17 cellular contexts compared by ENCODE assay signal in genomic region chr12:62217466-62218194, GRCh38. TPM values are rescaled to one million over a fixed set of nuclear protein-coding genes. Genes with fewer than 3 reads are reported as not detected.
DNase-seq lines count a peak whose midpoint lies in the region; ATAC-seq and TF ChIP-seq lines count a peak whose summit lies in the region.
"Had no signal": no experiment of that assay in that cellular context is flagged by ENCODE, and none has a peak within 500 bp of the region (broad histone marks: within the 10 kb centered on the region; RNA-seq: fewer than 3 reads in every experiment).

No MANE protein-coding gene starts in this region.

- peaks cover 0 to 2% (median 0%) of the 10 kb centered on the region in 3 donors for H3K27me3 Mint-ChIP-seq in CD14-positive monocyte (ENCODE audit: low read depth in 3 of 3)
- H3K27me3 Mint-ChIP-seq in dendritic cell treated with granulocyte-macrophage colony-stimulating factor and Interleukin-4, amounts not matched to agents 40 ng/mL and 50 ng/mL, for 4 days = no peaks in the 10 kb centered on the region
- H3K27me3 Mint-ChIP-seq: CD4-positive, alpha-beta T cell had no signal

- TF ChIP-seq CTCF in CD14-positive monocyte (IDR thresholded peaks at IDR 0.05) (no peak), HL-60 (IDR thresholded peaks at IDR 0.05; ENCODE audit: insufficient read depth, low read length) (no peak)

- H3K27ac ChIP-seq in HL-60 (replicated peaks) = peak overlapping the region; percentile 82

- no peak for DNase-seq in CD14-positive monocyte (ENCODE audit: low spot score)
- DNase-seq in HL-60 (ENCODE audit: low read depth in 1 of 2, low spot score in 1 of 2) = peak in 1 of 2 experiments; percentile 60
- no peak for DNase-seq in dedifferentiated amniotic fluid mesenchymal stem cell (ENCODE audit: extremely low spot score)
- DNase-seq: 8988T; C1 segment of cervical spinal cord; CD4-positive, alpha-beta T cell; CD8-positive, alpha-beta memory T cell; DMS 273 treated with DMSO at 0.1 percent for 48 hours; DMS79; EL; GDM1; GOT3 had no signal

- H3K27ac Mint-ChIP-seq in CD14-positive monocyte = peak overlapping the region; percentile 80 to 93 (median 91)
- peak overlapping the region; percentile 45 for H3K27ac Mint-ChIP-seq in dendritic cell treated with granulocyte-macrophage colony-stimulating factor and Interleukin-4, amounts not matched to agents 40 ng/mL and 50 ng/mL, for 4 days
- H3K27ac Mint-ChIP-seq: CD4-positive, alpha-beta T cell; CD8-positive, alpha-beta memory T cell had no signal

- no peak for ATAC-seq in GM21576 (IDR thresholded peaks at IDR 0.05; ENCODE audit: unreplicated experiment)
- ATAC-seq in GM18505 (IDR thresholded peaks at IDR 0.05; ENCODE audit: unreplicated experiment) = no peak
- ATAC-seq: GM12878 had no signal

- peaks cover 52% of the 10 kb centered on the region for H3K4me1 Mint-ChIP-seq in CD14-positive monocyte
- peaks cover 37% of the 10 kb centered on the region for H3K4me1 Mint-ChIP-seq in dendritic cell treated with granulocyte-macrophage colony-stimulating factor and Interleukin-4, amounts not matched to agents 40 ng/mL and 50 ng/mL, for 4 days (ENCODE audit: low read depth)

- no peak for TF ChIP-seq POLR2A in GM18505 (IDR thresholded peaks at IDR 0.05; ENCODE audit: borderline replicate concordance, extremely low read depth, insufficient read depth, insufficient read length)

- no peak overlapping the region for H3K4me3 Mint-ChIP-seq in CD14-positive monocyte
- H3K4me3 Mint-ChIP-seq in dendritic cell treated with granulocyte-macrophage colony-stimulating factor and Interleukin-4, amounts not matched to agents 40 ng/mL and 50 ng/mL, for 4 days = no peak overlapping the region
- H3K4me3 Mint-ChIP-seq: CD4-positive, alpha-beta T cell had no signal

- peaks cover 0 to 9% (median 4%) of the 10 kb centered on the region in 7 donors for H3K9me3 Mint-ChIP-seq in CD14-positive monocyte
- H3K9me3 Mint-ChIP-seq in dendritic cell treated with granulocyte-macrophage colony-stimulating factor and Interleukin-4, amounts not matched to agents 40 ng/mL and 50 ng/mL, for 4 days = peaks cover 8% of the 10 kb centered on the region
- H3K9me3 Mint-ChIP-seq: CD4-positive, alpha-beta T cell; CD8-positive, alpha-beta memory T cell had no signal

- H3K36me3 Mint-ChIP-seq in CD14-positive monocyte = peaks cover 3 to 10% of the 10 kb centered on the region in 2 donors
- no peaks in the 10 kb centered on the region for H3K36me3 Mint-ChIP-seq in dendritic cell treated with granulocyte-macrophage colony-stimulating factor and Interleukin-4, amounts not matched to agents 40 ng/mL and 50 ng/mL, for 4 days (ENCODE audit: low read depth)
- H3K36me3 Mint-ChIP-seq: CD8-positive, alpha-beta memory T cell had no signal

- no peaks in the 10 kb centered on the region for H3K27me3 ChIP-seq in HL-60 (ENCODE audit: insufficient read depth, poor library complexity, severe bottlenecking)

- H3K4me3 ChIP-seq in HL-60 (replicated peaks; ENCODE audit: insufficient read depth, low read length) = no peak overlapping the region
- H3K4me3 ChIP-seq: GM12878, HAP-1 had no signal

- intact Hi-C loops in CD14-positive monocyte (cut with micrococcal nuclease) = loop anchor here in 1 of 2 donors (5.0 kb wide), 1 partner anchor 35 kb away; no protein-coding TSS in a partner anchor
- intact Hi-C loops in dendritic cell treated with granulocyte-macrophage colony-stimulating factor and Interleukin-4, amounts not matched to agents 40 ng/mL and 50 ng/mL, for 4 days (cut with micrococcal nuclease) = loop anchor here (2.0 kb wide), 1 partner anchor 43 kb away; the partner anchor contains the start of gene USP15

RNA-seq across cellular contexts. Expression of gene USP15, which starts 42.6 kb away (rescaled TPM):
- polyA plus RNA-seq in CD14-positive monocyte = 100 to 1,000 TPM; 146 to 180 TPM
